ENCODE assay signal across 24 cellular contexts in genomic region chr4:90833698-90834097, GRCh38.
"Had no signal": no experiment of that assay in that cellular context is flagged by ENCODE, and none has a peak within 500 bp of the region (broad histone marks: within the 10 kb centered on the region; RNA-seq: fewer than 3 reads in every experiment).

No MANE protein-coding gene starts in this region.

- H3K36me3 ChIP-seq: esophagus squamous epithelium, gastrocnemius medialis, upper lobe of left lung had no signal

- H2AFZ ChIP-seq: parathyroid adenoma had no signal

- FAIRE-seq: islet of Langerhans had no signal

- H3K27me3 Mint-ChIP-seq: activated CD4-positive, alpha-beta T cell treated with anti-CD3 and anti-CD28 coated beads, Interleukin-2, amount 10 ng/mL, durations not matched to agents 24 days and 14 days; activated CD8-positive, alpha-beta memory T cell treated with anti-CD3 and anti-CD28 coated beads, Interleukin-2, amount 10 ng/mL, durations not matched to agents 7 days and 5 days; activated CD8-positive, alpha-beta T cell treated with anti-CD3 and anti-CD28 coated beads for 36 hours; activated naive CD8-positive, alpha-beta T cell treated with anti-CD3 and anti-CD28 coated beads, Interleukin-2, amount 50 U/mL, for 24 hours had no signal

- H3K36me3 Mint-ChIP-seq: activated CD8-positive, alpha-beta memory T cell treated with anti-CD3 and anti-CD28 coated beads, Interleukin-2, amount 10 ng/mL, durations not matched to agents 7 days and 5 days had no signal

- H3K27ac Mint-ChIP-seq: activated CD4-positive, alpha-beta T cell treated with anti-CD3 and anti-CD28 coated beads, Interleukin-2, amount 10 ng/mL, durations not matched to agents 24 days and 14 days; activated CD8-positive, alpha-beta memory T cell treated with anti-CD3 and anti-CD28 coated beads, Interleukin-2, amount 10 ng/mL, durations not matched to agents 7 days and 5 days; activated CD8-positive, alpha-beta T cell treated with anti-CD3 and anti-CD28 coated beads for 36 hours; activated naive CD8-positive, alpha-beta T cell treated with anti-CD3 and anti-CD28 coated beads, Interleukin-2, amount 50 U/mL, for 24 hours; activated T-helper 1 cell treated with anti-CD3 and anti-CD28 coated beads, Interleukin-12 subunit alpha, Interleukin-12 subunit beta, Interleukin-2, Interleukin-4 antibody, amounts not matched to agents 30 ng/mL and 10 ng/mL and 1 ng/mL, durations not matched to agents 14 hours and 24 hours and 36 hours; endodermal cell; nephron had no signal

- H3K79me2 ChIP-seq: parathyroid adenoma had no signal

- H3K4me1 Mint-ChIP-seq: activated CD4-positive, alpha-beta T cell treated with anti-CD3 and anti-CD28 coated beads, Interleukin-2, amount 10 ng/mL, durations not matched to agents 24 days and 14 days; activated CD8-positive, alpha-beta memory T cell treated with anti-CD3 and anti-CD28 coated beads, Interleukin-2, amount 10 ng/mL, durations not matched to agents 7 days and 5 days; activated naive CD8-positive, alpha-beta T cell treated with anti-CD3 and anti-CD28 coated beads, Interleukin-2, amount 50 U/mL, for 24 hours; endodermal cell; nephron had no signal

- H3K27me3 ChIP-seq: esophagus squamous epithelium, gastrocnemius medialis, upper lobe of left lung had no signal

- DNase-seq: activated CD4-positive, alpha-beta T cell treated with anti-CD3 and anti-CD28 coated beads, Interleukin-2, amount 10 ng/mL, durations not matched to agents 24 days and 14 days; activated CD8-positive, alpha-beta memory T cell treated with anti-CD3 and anti-CD28 coated beads, Interleukin-2, amount 10 ng/mL, durations not matched to agents 7 days and 5 days; activated CD8-positive, alpha-beta T cell treated with anti-CD3 and anti-CD28 coated beads for 36 hours; activated gamma-delta T cell; activated naive CD4-positive, alpha-beta T cell treated with anti-CD3 and anti-CD28 coated beads, Interleukin-2, amount 50 U/mL, for 16 hours; activated naive CD8-positive, alpha-beta T cell treated with anti-CD3 and anti-CD28 coated beads, Interleukin-2, amount 50 U/mL, for 24 hours; activated T-cell treated with anti-CD3 and anti-CD28 coated beads for 4 hours; cerebellar nuclear complex; cortex of kidney; endodermal cell; esophagus squamous epithelium; gastrocnemius medialis; head of caudate nucleus; hypothalamus; left ventricle myocardium superior; nucleus accumbens; right cardiac atrium; stimulated activated CD4-positive, alpha-beta T cell treated with anti-CD3 and anti-CD28 coated beads, Interleukin-4, amount 100 ng/mL, for 24 hours; stimulated activated naive CD8-positive, alpha-beta T cell treated with anti-CD3 and anti-CD28 coated beads, Interleukin-15, Interleukin-2, amounts not matched to agents 100 U/mL and 50 U/mL, for 24 hours; upper lobe of left lung had no signal

- H3K9me3 Mint-ChIP-seq: activated CD4-positive, alpha-beta T cell treated with anti-CD3 and anti-CD28 coated beads, Interleukin-2, amount 10 ng/mL, durations not matched to agents 24 days and 14 days; activated naive CD8-positive, alpha-beta T cell treated with anti-CD3 and anti-CD28 coated beads, Interleukin-2, amount 50 U/mL, for 24 hours; activated T-helper 1 cell treated with anti-CD3 and anti-CD28 coated beads, Interleukin-12 subunit alpha, Interleukin-12 subunit beta, Interleukin-2, Interleukin-4 antibody, amounts not matched to agents 30 ng/mL and 10 ng/mL and 1 ng/mL, durations not matched to agents 14 hours and 24 hours and 36 hours; endodermal cell; nephron had no signal

- H3K4me3 Mint-ChIP-seq: activated CD4-positive, alpha-beta T cell treated with anti-CD3 and anti-CD28 coated beads, Interleukin-2, amount 10 ng/mL, durations not matched to agents 24 days and 14 days; activated CD8-positive, alpha-beta memory T cell treated with anti-CD3 and anti-CD28 coated beads, Interleukin-2, amount 10 ng/mL, durations not matched to agents 7 days and 5 days; activated CD8-positive, alpha-beta T cell treated with anti-CD3 and anti-CD28 coated beads for 36 hours; activated naive CD8-positive, alpha-beta T cell treated with anti-CD3 and anti-CD28 coated beads, Interleukin-2, amount 50 U/mL, for 24 hours; activated T-helper 1 cell treated with anti-CD3 and anti-CD28 coated beads, Interleukin-12 subunit alpha, Interleukin-12 subunit beta, Interleukin-2, Interleukin-4 antibody, amounts not matched to agents 30 ng/mL and 10 ng/mL and 1 ng/mL, durations not matched to agents 14 hours and 24 hours and 36 hours; endodermal cell; nephron had no signal

- H3K4me3 ChIP-seq: esophagus squamous epithelium, gastrocnemius medialis, upper lobe of left lung had no signal

- H3K4me1 ChIP-seq: esophagus squamous epithelium, gastrocnemius medialis, parathyroid adenoma, upper lobe of left lung had no signal

- H3K27ac ChIP-seq: esophagus squamous epithelium, gastrocnemius medialis, parathyroid adenoma, upper lobe of left lung had no signal

- H3K9ac ChIP-seq: parathyroid adenoma had no signal

- H3K9me3 ChIP-seq: esophagus squamous epithelium, gastrocnemius medialis, upper lobe of left lung had no signal
